ENCODE assay signal across 1 cellular context in genomic region chr16:87493555-87494280, GRCh38.
A peak's percentile ranks its signal among the peaks of the same experiment; 100 is the strongest.
TF ChIP-seq lines count a peak whose summit lies in the region.

No MANE protein-coding gene starts in this region.

TF ChIP-seq in SK-N-SH, 30 proteins besides CTCF, POLR2A, EP300 and RAD21:
- peak; percentile 84 for TF ChIP-seq REST (IDR thresholded peaks at IDR 0.05; ENCODE audit: low read depth, low read length)
